Comparison of ENCODE assay signal across 1 cellular context in the genomic region with DNA sequence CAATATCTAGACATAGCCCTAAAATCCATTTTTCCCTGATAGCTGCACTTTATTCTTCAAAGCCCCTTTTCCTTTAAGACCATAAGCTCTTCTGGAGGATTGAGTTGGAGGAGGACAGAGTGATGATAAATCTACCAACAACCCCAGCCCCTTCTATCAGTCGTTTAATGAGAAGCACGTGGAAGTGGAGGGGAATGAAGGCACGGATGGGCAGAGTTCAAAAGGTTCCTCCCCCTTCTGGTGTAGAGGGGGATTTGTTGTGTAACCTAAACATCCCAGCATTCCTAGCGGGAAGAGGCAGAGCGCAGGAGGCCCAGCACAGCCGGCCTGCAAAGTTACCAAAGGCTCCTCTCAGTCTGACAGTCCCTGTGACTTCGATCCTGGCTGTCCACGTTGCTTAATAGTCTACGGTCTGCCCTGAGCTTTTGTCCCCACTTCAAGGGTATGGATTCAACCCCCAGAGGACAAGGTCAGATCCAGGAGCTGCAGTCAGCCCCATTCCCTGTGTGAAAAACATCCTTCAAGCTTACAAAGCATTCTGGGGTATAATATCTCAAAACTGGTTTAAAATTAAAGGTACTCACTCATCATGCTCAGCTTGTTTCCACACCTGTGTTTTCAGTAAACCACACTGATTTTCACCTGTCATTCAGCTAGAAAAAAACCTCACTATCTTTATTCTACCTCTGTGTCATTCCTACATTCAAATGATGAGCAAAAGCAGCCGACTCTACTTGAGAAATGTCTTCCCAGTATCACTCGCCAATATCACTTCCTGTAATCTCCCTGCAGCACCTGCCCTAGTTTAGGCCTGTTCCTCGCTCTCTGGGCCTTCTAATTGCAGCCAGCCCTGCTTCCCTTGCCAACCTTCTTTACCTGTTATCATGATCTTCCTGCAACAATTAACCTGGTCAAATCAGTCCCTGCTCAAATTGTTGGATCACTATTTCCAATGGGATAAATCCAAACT.
A peak's percentile ranks its signal among the peaks of the same experiment; 100 is the strongest.
TF ChIP-seq lines count a peak whose summit lies in the region.

No MANE protein-coding gene starts in this region.

TF ChIP-seq in HepG2, 621 proteins besides CTCF, POLR2A, EP300 and RAD21 (continued from another document and continues in another):
- TF ChIP-seq AGO2 (optimal IDR thresholded peaks at IDR 0.05; ENCODE audit: low read depth, low read length) = no peak
- TF ChIP-seq MTF1 (CRISPR knock-in tag; IDR thresholded peaks at IDR 0.05) = no peak
- no peak; the same call in 1 of the 2 replicates for TF ChIP-seq ZSCAN31 (CRISPR knock-in tag; IDR thresholded peaks at IDR 0.05; ENCODE audit: low read depth)
- no peak for TF ChIP-seq ZFP36 (IDR thresholded peaks at IDR 0.05; ENCODE audit: borderline replicate concordance, low read depth, low read length, partially characterized antibody)
- no peak for TF ChIP-seq ZNF572 (CRISPR knock-in tag; IDR thresholded peaks at IDR 0.05)
- TF ChIP-seq, protein P1, sequence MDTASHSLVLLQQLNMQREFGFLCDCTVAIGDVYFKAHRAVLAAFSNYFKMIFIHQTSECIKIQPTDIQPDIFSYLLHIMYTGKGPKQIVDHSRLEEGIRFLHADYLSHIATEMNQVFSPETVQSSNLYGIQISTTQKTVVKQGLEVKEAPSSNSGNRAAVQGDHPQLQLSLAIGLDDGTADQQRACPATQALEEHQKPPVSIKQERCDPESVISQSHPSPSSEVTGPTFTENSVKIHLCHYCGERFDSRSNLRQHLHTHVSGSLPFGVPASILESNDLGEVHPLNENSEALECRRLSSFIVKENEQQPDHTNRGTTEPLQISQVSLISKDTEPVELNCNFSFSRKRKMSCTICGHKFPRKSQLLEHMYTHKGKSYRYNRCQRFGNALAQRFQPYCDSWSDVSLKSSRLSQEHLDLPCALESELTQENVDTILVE (CRISPR knock-in tag; IDR thresholded peaks at IDR 0.05) = peak; percentile 51; the same call in 1 of the 2 replicates
- TF ChIP-seq, protein P2, sequence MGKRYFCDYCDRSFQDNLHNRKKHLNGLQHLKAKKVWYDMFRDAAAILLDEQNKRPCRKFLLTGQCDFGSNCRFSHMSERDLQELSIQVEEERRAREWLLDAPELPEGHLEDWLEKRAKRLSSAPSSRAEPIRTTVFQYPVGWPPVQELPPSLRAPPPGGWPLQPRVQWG (CRISPR knock-in tag; IDR thresholded peaks at IDR 0.05; ENCODE audit: borderline replicate concordance, low read depth) = no peak
- TF ChIP-seq KLF16 (CRISPR knock-in tag; IDR thresholded peaks at IDR 0.05) = peak in 1 of 2 experiments; percentile 85; a peak in 2 of 4 replicates
- TF ChIP-seq, protein P3, sequence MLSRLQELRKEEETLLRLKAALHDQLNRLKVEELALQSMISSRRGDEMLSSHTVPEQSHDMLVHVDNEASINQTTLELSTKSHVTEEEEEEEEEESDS (CRISPR knock-in tag; IDR thresholded peaks at IDR 0.05; ENCODE audit: borderline replicate concordance) = peak; percentile 39; the same call in 1 of the 2 replicates
- peak; percentile 89 for TF ChIP-seq ZNF230 (CRISPR knock-in tag; IDR thresholded peaks at IDR 0.05)
- TF ChIP-seq PCBP2 (optimal IDR thresholded peaks at IDR 0.05; ENCODE audit: low read depth, low read length, poor library complexity, severe bottlenecking) = no peak
- TF ChIP-seq, protein P4, sequence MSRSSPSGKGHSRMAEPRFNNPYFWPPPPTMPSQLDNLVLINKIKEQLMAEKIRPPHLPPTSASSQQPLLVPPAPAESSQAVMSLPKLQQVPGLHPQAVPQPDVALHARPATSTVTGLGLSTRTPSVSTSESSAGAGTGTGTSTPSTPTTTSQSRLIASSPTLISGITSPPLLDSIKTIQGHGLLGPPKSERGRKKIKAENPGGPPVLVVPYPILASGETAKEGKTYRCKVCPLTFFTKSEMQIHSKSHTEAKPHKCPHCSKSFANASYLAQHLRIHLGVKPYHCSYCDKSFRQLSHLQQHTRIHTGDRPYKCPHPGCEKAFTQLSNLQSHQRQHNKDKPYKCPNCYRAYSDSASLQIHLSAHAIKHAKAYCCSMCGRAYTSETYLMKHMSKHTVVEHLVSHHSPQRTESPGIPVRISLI (CRISPR knock-in tag; IDR thresholded peaks at IDR 0.05; ENCODE audit: borderline replicate concordance) = peak; percentile 75; the same call in 1 of the 2 replicates
- no peak for TF ChIP-seq ZNF737 (CRISPR knock-in tag; IDR thresholded peaks at IDR 0.05; ENCODE audit: borderline replicate concordance)
- no peak for TF ChIP-seq ZNF44 (CRISPR knock-in tag; IDR thresholded peaks at IDR 0.05)
- TF ChIP-seq, protein P5, sequence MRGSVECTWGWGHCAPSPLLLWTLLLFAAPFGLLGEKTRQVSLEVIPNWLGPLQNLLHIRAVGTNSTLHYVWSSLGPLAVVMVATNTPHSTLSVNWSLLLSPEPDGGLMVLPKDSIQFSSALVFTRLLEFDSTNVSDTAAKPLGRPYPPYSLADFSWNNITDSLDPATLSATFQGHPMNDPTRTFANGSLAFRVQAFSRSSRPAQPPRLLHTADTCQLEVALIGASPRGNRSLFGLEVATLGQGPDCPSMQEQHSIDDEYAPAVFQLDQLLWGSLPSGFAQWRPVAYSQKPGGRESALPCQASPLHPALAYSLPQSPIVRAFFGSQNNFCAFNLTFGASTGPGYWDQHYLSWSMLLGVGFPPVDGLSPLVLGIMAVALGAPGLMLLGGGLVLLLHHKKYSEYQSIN (CRISPR knock-in tag; IDR thresholded peaks at IDR 0.05; ENCODE audit: borderline replicate concordance) = no peak
- no peak for TF ChIP-seq ZZZ3 (CRISPR knock-in tag; IDR thresholded peaks at IDR 0.05; ENCODE audit: borderline replicate concordance)
- no peak for TF ChIP-seq NFKBIZ (CRISPR knock-in tag; IDR thresholded peaks at IDR 0.05)
- no peak for TF ChIP-seq SMARCE1 (IDR thresholded peaks at IDR 0.05; ENCODE audit: borderline replicate concordance)
- TF ChIP-seq, protein P6, sequence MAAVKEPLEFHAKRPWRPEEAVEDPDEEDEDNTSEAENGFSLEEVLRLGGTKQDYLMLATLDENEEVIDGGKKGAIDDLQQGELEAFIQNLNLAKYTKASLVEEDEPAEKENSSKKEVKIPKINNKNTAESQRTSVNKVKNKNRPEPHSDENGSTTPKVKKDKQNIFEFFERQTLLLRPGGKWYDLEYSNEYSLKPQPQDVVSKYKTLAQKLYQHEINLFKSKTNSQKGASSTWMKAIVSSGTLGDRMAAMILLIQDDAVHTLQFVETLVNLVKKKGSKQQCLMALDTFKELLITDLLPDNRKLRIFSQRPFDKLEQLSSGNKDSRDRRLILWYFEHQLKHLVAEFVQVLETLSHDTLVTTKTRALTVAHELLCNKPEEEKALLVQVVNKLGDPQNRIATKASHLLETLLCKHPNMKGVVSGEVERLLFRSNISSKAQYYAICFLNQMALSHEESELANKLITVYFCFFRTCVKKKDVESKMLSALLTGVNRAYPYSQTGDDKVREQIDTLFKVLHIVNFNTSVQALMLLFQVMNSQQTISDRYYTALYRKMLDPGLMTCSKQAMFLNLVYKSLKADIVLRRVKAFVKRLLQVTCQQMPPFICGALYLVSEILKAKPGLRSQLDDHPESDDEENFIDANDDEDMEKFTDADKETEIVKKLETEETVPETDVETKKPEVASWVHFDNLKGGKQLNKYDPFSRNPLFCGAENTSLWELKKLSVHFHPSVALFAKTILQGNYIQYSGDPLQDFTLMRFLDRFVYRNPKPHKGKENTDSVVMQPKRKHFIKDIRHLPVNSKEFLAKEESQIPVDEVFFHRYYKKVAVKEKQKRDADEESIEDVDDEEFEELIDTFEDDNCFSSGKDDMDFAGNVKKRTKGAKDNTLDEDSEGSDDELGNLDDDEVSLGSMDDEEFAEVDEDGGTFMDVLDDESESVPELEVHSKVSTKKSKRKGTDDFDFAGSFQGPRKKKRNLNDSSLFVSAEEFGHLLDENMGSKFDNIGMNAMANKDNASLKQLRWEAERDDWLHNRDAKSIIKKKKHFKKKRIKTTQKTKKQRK (IDR thresholded peaks at IDR 0.05; ENCODE audit: low read length) = no peak
- no peak for TF ChIP-seq DR1 (CRISPR knock-in tag; IDR thresholded peaks at IDR 0.05)
- TF ChIP-seq ARNT (IDR thresholded peaks at IDR 0.05) = no peak
- TF ChIP-seq ZNF501 (CRISPR knock-in tag; IDR thresholded peaks at IDR 0.05) = peak; percentile 70; the same call in 1 of the 2 replicates
- TF ChIP-seq TCF7 (IDR thresholded peaks at IDR 0.05; ENCODE audit: low read depth) = peak; percentile 75
- TF ChIP-seq MATR3 (CRISPR knock-in tag; IDR thresholded peaks at IDR 0.05) = no peak
- no peak for TF ChIP-seq NR3C1 (CRISPR knock-in tag; IDR thresholded peaks at IDR 0.05)
- no peak for TF ChIP-seq HCFC1 (IDR thresholded peaks at IDR 0.05; ENCODE audit: low read depth, low read length)
- TF ChIP-seq PPARG (CRISPR knock-in tag; conservative IDR thresholded peaks at IDR 0.05) = peak; percentile 72
- TF ChIP-seq, protein P7, sequence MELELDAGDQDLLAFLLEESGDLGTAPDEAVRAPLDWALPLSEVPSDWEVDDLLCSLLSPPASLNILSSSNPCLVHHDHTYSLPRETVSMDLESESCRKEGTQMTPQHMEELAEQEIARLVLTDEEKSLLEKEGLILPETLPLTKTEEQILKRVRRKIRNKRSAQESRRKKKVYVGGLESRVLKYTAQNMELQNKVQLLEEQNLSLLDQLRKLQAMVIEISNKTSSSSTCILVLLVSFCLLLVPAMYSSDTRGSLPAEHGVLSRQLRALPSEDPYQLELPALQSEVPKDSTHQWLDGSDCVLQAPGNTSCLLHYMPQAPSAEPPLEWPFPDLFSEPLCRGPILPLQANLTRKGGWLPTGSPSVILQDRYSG (CRISPR knock-in tag; IDR thresholded peaks at IDR 0.05) = no peak
- TF ChIP-seq PAX8 (CRISPR knock-in tag; IDR thresholded peaks at IDR 0.05; ENCODE audit: borderline replicate concordance) = no peak
- no peak; the same call in 1 of the 2 replicates for TF ChIP-seq JUN (CRISPR knock-in tag; IDR thresholded peaks at IDR 0.05)
- TF ChIP-seq HDAC6 (IDR thresholded peaks at IDR 0.05; ENCODE audit: low read depth, low read length) = no peak
- TF ChIP-seq, protein P8, sequence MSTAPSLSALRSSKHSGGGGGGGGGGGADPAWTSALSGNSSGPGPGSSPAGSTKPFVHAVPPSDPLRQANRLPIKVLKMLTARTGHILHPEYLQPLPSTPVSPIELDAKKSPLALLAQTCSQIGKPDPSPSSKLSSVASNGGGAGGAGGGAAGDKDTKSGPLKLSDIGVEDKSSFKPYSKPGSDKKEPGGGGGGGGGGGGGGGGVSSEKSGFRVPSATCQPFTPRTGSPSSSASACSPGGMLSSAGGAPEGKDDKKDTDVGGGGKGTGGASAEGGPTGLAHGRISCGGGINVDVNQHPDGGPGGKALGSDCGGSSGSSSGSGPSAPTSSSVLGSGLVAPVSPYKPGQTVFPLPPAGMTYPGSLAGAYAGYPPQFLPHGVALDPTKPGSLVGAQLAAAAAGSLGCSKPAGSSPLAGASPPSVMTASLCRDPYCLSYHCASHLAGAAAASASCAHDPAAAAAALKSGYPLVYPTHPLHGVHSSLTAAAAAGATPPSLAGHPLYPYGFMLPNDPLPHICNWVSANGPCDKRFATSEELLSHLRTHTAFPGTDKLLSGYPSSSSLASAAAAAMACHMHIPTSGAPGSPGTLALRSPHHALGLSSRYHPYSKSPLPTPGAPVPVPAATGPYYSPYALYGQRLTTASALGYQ (CRISPR knock-in tag; IDR thresholded peaks at IDR 0.05) = peak; percentile 66; the same call in 1 of the 2 replicates
- TF ChIP-seq ZNF446 (CRISPR knock-in tag; IDR thresholded peaks at IDR 0.05) = no peak
- TF ChIP-seq, protein P9, sequence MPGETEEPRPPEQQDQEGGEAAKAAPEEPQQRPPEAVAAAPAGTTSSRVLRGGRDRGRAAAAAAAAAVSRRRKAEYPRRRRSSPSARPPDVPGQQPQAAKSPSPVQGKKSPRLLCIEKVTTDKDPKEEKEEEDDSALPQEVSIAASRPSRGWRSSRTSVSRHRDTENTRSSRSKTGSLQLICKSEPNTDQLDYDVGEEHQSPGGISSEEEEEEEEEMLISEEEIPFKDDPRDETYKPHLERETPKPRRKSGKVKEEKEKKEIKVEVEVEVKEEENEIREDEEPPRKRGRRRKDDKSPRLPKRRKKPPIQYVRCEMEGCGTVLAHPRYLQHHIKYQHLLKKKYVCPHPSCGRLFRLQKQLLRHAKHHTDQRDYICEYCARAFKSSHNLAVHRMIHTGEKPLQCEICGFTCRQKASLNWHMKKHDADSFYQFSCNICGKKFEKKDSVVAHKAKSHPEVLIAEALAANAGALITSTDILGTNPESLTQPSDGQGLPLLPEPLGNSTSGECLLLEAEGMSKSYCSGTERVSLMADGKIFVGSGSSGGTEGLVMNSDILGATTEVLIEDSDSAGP (CRISPR knock-in tag; IDR thresholded peaks at IDR 0.05; ENCODE audit: borderline replicate concordance) = peak; percentile 82
- TF ChIP-seq CEBPB (IDR thresholded peaks at IDR 0.05; ENCODE audit: borderline replicate concordance, low read depth, low read length) = peak; percentile 92
- TF ChIP-seq, protein P10, sequence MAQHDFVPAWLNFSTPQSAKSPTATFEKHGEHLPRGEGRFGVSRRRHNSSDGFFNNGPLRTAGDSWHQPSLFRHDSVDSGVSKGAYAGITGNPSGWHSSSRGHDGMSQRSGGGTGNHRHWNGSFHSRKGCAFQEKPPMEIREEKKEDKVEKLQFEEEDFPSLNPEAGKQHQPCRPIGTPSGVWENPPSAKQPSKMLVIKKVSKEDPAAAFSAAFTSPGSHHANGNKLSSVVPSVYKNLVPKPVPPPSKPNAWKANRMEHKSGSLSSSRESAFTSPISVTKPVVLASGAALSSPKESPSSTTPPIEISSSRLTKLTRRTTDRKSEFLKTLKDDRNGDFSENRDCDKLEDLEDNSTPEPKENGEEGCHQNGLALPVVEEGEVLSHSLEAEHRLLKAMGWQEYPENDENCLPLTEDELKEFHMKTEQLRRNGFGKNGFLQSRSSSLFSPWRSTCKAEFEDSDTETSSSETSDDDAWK (CRISPR knock-in tag; IDR thresholded peaks at IDR 0.05) = no peak
- TF ChIP-seq ZKSCAN1 (IDR thresholded peaks at IDR 0.05; ENCODE audit: low read length) = no peak
- peak; percentile 64 for TF ChIP-seq POLR2G (IDR thresholded peaks at IDR 0.05; ENCODE audit: low read depth, low read length)
- TF ChIP-seq ATF7-NPFF (CRISPR knock-in tag; IDR thresholded peaks at IDR 0.05; ENCODE audit: low read depth) = no peak
- no peak for TF ChIP-seq JUNB (CRISPR knock-in tag; IDR thresholded peaks at IDR 0.05; ENCODE audit: borderline replicate concordance)
- TF ChIP-seq CAMTA2 (CRISPR knock-in tag; IDR thresholded peaks at IDR 0.05; ENCODE audit: borderline replicate concordance) = no peak
